In genomic region chr22:40593460-40594273, GRCh38 we compare ENCODE assay signal across 11 cellular contexts. TPM values are rescaled to one million over a fixed set of nuclear protein-coding genes. Genes with fewer than 3 reads are reported as not detected.
DNase-seq lines count a peak whose midpoint lies in the region; ATAC-seq, FAIRE-seq and TF ChIP-seq lines count a peak whose summit lies in the region.
"Had no signal": no experiment of that assay in that cellular context is flagged by ENCODE, and none has a peak within 500 bp of the region (broad histone marks: within the 10 kb centered on the region; RNA-seq: fewer than 3 reads in every experiment).

No MANE protein-coding gene starts in this region.

- H3K27me3 Mint-ChIP-seq in activated CD4-positive, alpha-beta T cell treated with anti-CD3 and anti-CD28 coated beads for 36 hours, result no peaks in the 10 kb centered on the region

- peak overlapping the region; percentile 37 for H2AFZ ChIP-seq in GM12878 (ENCODE audit: control insufficient read depth, low read depth, low read length)

- intact Hi-C loops in activated CD4-positive, alpha-beta T cell treated with anti-CD3 and anti-CD28 coated beads for 36 hours (cut with DNase I, micrococcal nuclease), result loop anchor here in 1 of 2 experiments (5.0 kb wide), 2 partner anchors 44 to 51 kb away; partner anchors contain the start of gene MRTFA
- intact Hi-C loops in GM12878 (cut with micrococcal nuclease; ENCODE audit: unreplicated experiment), result loop anchor here (5.0 kb wide), 2 partner anchors 39 to 61 kb away; no protein-coding TSS in a partner anchor

- TF ChIP-seq POLR2A in GM12878 (IDR thresholded peaks at IDR 0.05; ENCODE audit: low read depth, low read length), result no peak
- no peak for TF ChIP-seq POLR2A in tibial nerve (IDR thresholded peaks at IDR 0.05)

- ATAC-seq in activated CD4-positive, alpha-beta T cell treated with anti-CD3 and anti-CD28 coated beads for 36 hours, result peak; percentile 47
- ATAC-seq in HG03432 (IDR thresholded peaks at IDR 0.05; ENCODE audit: unreplicated experiment) (peak; percentile 50), GM12878 (peak; percentile 65)
- ATAC-seq in stimulated activated effector memory CD8-positive, alpha-beta T cell treated with anti-CD3 and anti-CD28 coated beads, Interleukin-12 subunit alpha, Interleukin-12 subunit beta, amount 100 ng/mL, for 72 hours, result peak; percentile 58
- no peak for ATAC-seq in activated CD4-positive, CD25-positive, alpha-beta regulatory T cell treated with anti-CD3 and anti-CD28 coated beads, Interleukin-2, amount 50 U/mL, for 24 hours

- CTCF ChIA-PET in activated CD4-positive, alpha-beta T cell treated with anti-CD3 and anti-CD28 coated beads for 36 hours (lab: Charles Lee), result interaction anchor here (0.6 to 1.2 kb wide), 6 partner anchors 17 to 470 kb away, joined by 3 read pairs; no protein-coding TSS in a partner anchor
- CTCF ChIA-PET in GM12878 (lab: Yijun Ruan, JAX), result interaction anchor here (0.7 to 5.4 kb wide), 12 partner anchors 9 to 156 kb away, joined by 3 to 44 read pairs (median 5); no protein-coding TSS in a partner anchor

- H3K4me3 ChIP-seq in GM12878 (peak overlapping the region; percentile 4; the same call in 1 of the 2 replicates), tibial nerve (no peak overlapping the region)
- H3K4me3 ChIP-seq: tibial artery had no signal

- BruUV-seq in GM12878 (replicated peaks; lab: Mats Ljungman, UMichigan), result no TSS peak

- H3K9ac ChIP-seq in GM12878 (ENCODE audit: control insufficient read depth, insufficient read depth, low read length), result peak overlapping the region; percentile 8; the same call in 1 of the 2 replicates

- FAIRE-seq in GM12878 (lab: Jason Lieb, UNC), result peak; percentile 95
- FAIRE-seq: endometrium had no signal

- RAD21 ChIA-PET in GM12878 (lab: Charles Lee; ENCODE audit: unreplicated experiment), result interaction anchor here (1.0 to 4.9 kb wide), 15 partner anchors 9 to 157 kb away, joined by 3 to 37 read pairs (median 7); partner anchors contain the start of gene MRTFA

- H3K36me3 ChIP-seq in GM12878 (ENCODE audit: control insufficient read depth in 2 of 2, insufficient read depth in 2 of 2, low read length in 1 of 2) (no peaks in the 10 kb centered on the region), tibial nerve (no peaks in the 10 kb centered on the region)
- H3K36me3 ChIP-seq: tibial artery had no signal

- no peak for TF ChIP-seq RAD21 in GM12878 (IDR thresholded peaks at IDR 0.05; ENCODE audit: insufficient read depth, low read depth, low read length)

- H3K27ac ChIP-seq in GM12878 (ENCODE audit: control insufficient read depth, insufficient read depth), result peak overlapping the region; percentile 83
- no peak overlapping the region for H3K27ac ChIP-seq in tibial nerve
- H3K27ac ChIP-seq: tibial artery had no signal

- peak overlapping the region; percentile 64 for H3K4me2 ChIP-seq in GM12878 (ENCODE audit: control insufficient read depth, insufficient read depth)

- peaks cover 50% of the 10 kb centered on the region for H3K4me1 Mint-ChIP-seq in activated CD4-positive, alpha-beta T cell treated with anti-CD3 and anti-CD28 coated beads for 36 hours
- peaks cover 45% of the 10 kb centered on the region for H3K4me1 Mint-ChIP-seq in stimulated activated effector memory CD8-positive, alpha-beta T cell treated with anti-CD3 and anti-CD28 coated beads, Interleukin-12 subunit alpha, Interleukin-12 subunit beta, amount 100 ng/mL, for 72 hours

- no peaks in the 10 kb centered on the region for H3K9me3 ChIP-seq in GM12878 (replicated peaks; ENCODE audit: control insufficient read depth, insufficient read depth, low read length)
- H3K9me3 ChIP-seq in tibial nerve, result no peaks in the 10 kb centered on the region
- H3K9me3 ChIP-seq: tibial artery had no signal

- DNase-seq in activated CD4-positive, alpha-beta T cell treated with anti-CD3 and anti-CD28 coated beads for 36 hours, result no peak
- no peak for DNase-seq in activated CD4-positive, alpha-beta T cell treated with anti-CD3 and anti-CD28 coated beads, Interleukin-2, amount 50 U/mL, for 4 hours
- DNase-seq in GM12878 (ENCODE audit: low read depth, low spot score) (peak; percentile 68), putamen (ENCODE audit: low spot score) (no peak), tibial nerve (ENCODE audit: low spot score in 2 of 2) (no peak)
- DNase-seq in stimulated activated effector memory CD8-positive, alpha-beta T cell treated with anti-CD3 and anti-CD28 coated beads, Interleukin-12 subunit alpha, Interleukin-12 subunit beta, amount 100 ng/mL, for 72 hours (ENCODE audit: low spot score in 2 of 2), result no peak
- DNase-seq: stimulated activated CD4-positive, alpha-beta T cell treated with anti-CD3 and anti-CD28 coated beads, Interleukin-4, amount 100 ng/mL, for 1 hour; tibial artery had no signal

- H3K4me1 ChIP-seq in GM12878 (ENCODE audit: control insufficient read depth, insufficient read depth, low read length), result peaks cover 57% of the 10 kb centered on the region
- H3K4me1 ChIP-seq in tibial nerve, result peaks cover 0 to 47% (median 16%) of the 10 kb centered on the region in 4 donors

- POLR2A ChIA-PET in activated CD4-positive, alpha-beta T cell treated with anti-CD3 and anti-CD28 coated beads for 36 hours (lab: Charles Lee), result no interaction called here
- POLR2A ChIA-PET in GM12878 (lab: Charles Lee), result interaction anchor here (0.7 to 3.5 kb wide), 12 partner anchors 11 to 68 kb away, joined by 3 to 23 read pairs (median 4); partner anchors contain the start of gene MRTFA

- SMC1A ChIA-PET in GM12878 (lab: Charles Lee; ENCODE audit: uncharacterized antibody, unreplicated experiment), result interaction anchor here (0.5 to 10.7 kb wide), 17 partner anchors 8 to 314 kb away, joined by 3 to 130 read pairs (median 4); no protein-coding TSS in a partner anchor

- peaks cover 71% of the 10 kb centered on the region for H3K79me2 ChIP-seq in GM12878 (ENCODE audit: control insufficient read depth, insufficient read depth, low read length)

- TF ChIP-seq CTCF in GM12878 (IDR thresholded peaks at IDR 0.05 in 2 of 3, conservative IDR thresholded peaks at IDR 0.05 in 1 of 3; ENCODE audit: control insufficient read depth in 2 of 3, extremely low read depth in 1 of 3, insufficient read depth in 1 of 3, low read depth in 3 of 3, low read length in 3 of 3) (peak in 1 of 3 experiments; percentile 0; a peak in 1 of 6 replicates), tibial nerve (IDR thresholded peaks at IDR 0.05) (no peak)

- 3% methylated on average over 5 of the region's 5 CpGs for WGBS in GM12878 (ENCODE audit: insufficient coverage, insufficient replicate concordance, low lambda C conversion rate, missing lambda C conversion rate)
- WGBS in tibial nerve, 2 donors, result 71% methylated on average over 5 of the region's 5 CpGs

- no peak for TF ChIP-seq EP300 in GM12878 (IDR thresholded peaks at IDR 0.05; ENCODE audit: borderline replicate concordance in 1 of 2, control insufficient read depth in 1 of 2, low read depth in 2 of 2, low read length in 2 of 2)
- no peak for TF ChIP-seq EP300 in tibial nerve (IDR thresholded peaks at IDR 0.05)

- H3K27ac Mint-ChIP-seq in activated CD4-positive, alpha-beta T cell treated with anti-CD3 and anti-CD28 coated beads for 36 hours, result peak overlapping the region; percentile 68
- peak overlapping the region; percentile 0 for H3K27ac Mint-ChIP-seq in stimulated activated effector memory CD8-positive, alpha-beta T cell treated with anti-CD3 and anti-CD28 coated beads, Interleukin-12 subunit alpha, Interleukin-12 subunit beta, amount 100 ng/mL, for 72 hours

- H3K27me3 ChIP-seq in GM12878 (replicated peaks in 1 of 2; ENCODE audit: control insufficient read depth in 2 of 2, insufficient read depth in 2 of 2, low read length in 1 of 2) (no peaks in the 10 kb centered on the region), tibial nerve (no peaks in the 10 kb centered on the region)
- H3K27me3 ChIP-seq: tibial artery had no signal

- H3K4me3 Mint-ChIP-seq in activated CD4-positive, alpha-beta T cell treated with anti-CD3 and anti-CD28 coated beads for 36 hours, result no peak overlapping the region
- H3K4me3 Mint-ChIP-seq in stimulated activated effector memory CD8-positive, alpha-beta T cell treated with anti-CD3 and anti-CD28 coated beads, Interleukin-12 subunit alpha, Interleukin-12 subunit beta, amount 100 ng/mL, for 72 hours, result no peak overlapping the region

- in situ Hi-C loops in GM12878 (cut with MboI), result no loop called here

- H3K36me3 Mint-ChIP-seq in activated CD4-positive, alpha-beta T cell treated with anti-CD3 and anti-CD28 coated beads for 36 hours (ENCODE audit: low read depth), result peaks cover 11% of the 10 kb centered on the region
- H3K36me3 Mint-ChIP-seq in stimulated activated effector memory CD8-positive, alpha-beta T cell treated with anti-CD3 and anti-CD28 coated beads, Interleukin-12 subunit alpha, Interleukin-12 subunit beta, amount 100 ng/mL, for 72 hours, result peaks cover 8% of the 10 kb centered on the region

- no peaks in the 10 kb centered on the region for H4K20me1 ChIP-seq in GM12878 (ENCODE audit: control insufficient read depth, insufficient read depth)

- no peaks in the 10 kb centered on the region for H3K9me3 Mint-ChIP-seq in activated CD4-positive, alpha-beta T cell treated with anti-CD3 and anti-CD28 coated beads for 36 hours (ENCODE audit: low read depth)
- H3K9me3 Mint-ChIP-seq in stimulated activated effector memory CD8-positive, alpha-beta T cell treated with anti-CD3 and anti-CD28 coated beads, Interleukin-12 subunit alpha, Interleukin-12 subunit beta, amount 100 ng/mL, for 72 hours, result no peaks in the 10 kb centered on the region

TF ChIP-seq in GM12878, 131 proteins besides CTCF, POLR2A, EP300 and RAD21 (continues in another document):
- TF ChIP-seq IKZF1 (conservative IDR thresholded peaks at IDR 0.05) (peak; percentile 45), FOXM1 (IDR thresholded peaks at IDR 0.05; ENCODE audit: low read depth, low read length) (peak; percentile 13)

RNA-seq across cellular contexts. Expression of gene MRTFA, which starts 42.9 kb away (rescaled TPM):
- total RNA-seq in activated CD4-positive, alpha-beta T cell treated with anti-CD3 and anti-CD28 coated beads for 36 hours, result 10 to 100 TPM; 41.0 to 43.2 TPM
- total RNA-seq in GM12878 (2013; cell fraction: nucleolus; rRNA removed), result 133 and 151 TPM in 2 replicates
- 27.2 and 27.5 TPM in 2 replicates for total RNA-seq in GM12878 (2014; rRNA removed)
- 9.5 and 11.3 TPM in 2 replicates for total RNA-seq in GM12878 (2014; rRNA removed; fragmentation: Illumina TruSeq; extraction: Trizol)
- 58.6 and 63.9 TPM in 2 replicates for total RNA-seq in GM12878 (2021)
- polyA plus RNA-seq in GM12878 (2011; ENCODE audit: low read depth), result 14.4 TPM
- 4.1 and 4.3 TPM in 2 replicates for polyA plus RNA-seq in GM12878 (2011; rRNA removed)
- polyA plus RNA-seq in GM12878 (2011; cell fraction: cytosol; rRNA removed), result 5.8 and 7.9 TPM in 2 replicates
- 16.2 and 28.6 TPM in 2 replicates for polyA plus RNA-seq in GM12878 (2011; cell fraction: nucleus; rRNA removed)
- 27.0 and 29.9 TPM in 2 replicates for polyA plus RNA-seq in GM12878 (2012)
- polyA plus RNA-seq in GM12878 (2014; fragmentation: Illumina TruSeq; extraction: Trizol), result 14.1 and 17.0 TPM in 2 replicates
- polyA plus RNA-seq in GM12878 (2014; fragmentation: Nextera tagmentation; extraction: Ambion mirVana), result 1 to 10 TPM; 2.0 to 2.6 TPM
- 18.9 and 25.9 TPM in 2 replicates for polyA plus RNA-seq in GM12878 (2014; rRNA removed)
- 10 to 100 TPM; 29.1 to 29.6 TPM for polyA plus RNA-seq in GM12878 (2016; fragmentation: Nextera tagmentation; extraction: Ambion mirVana)
- polyA minus RNA-seq in GM12878 (2011; rRNA and poly(A)+ RNA removed), result 23.8 and 24.5 TPM in 2 replicates
- 10.1 and 11.6 TPM in 2 replicates for polyA minus RNA-seq in GM12878 (2011; cell fraction: cytosol; rRNA and poly(A)+ RNA removed)
- polyA minus RNA-seq in GM12878 (2011; cell fraction: nucleus; rRNA and poly(A)+ RNA removed), result 25.5 and 49.7 TPM in 2 replicates
- 100 to 1,000 TPM in 2 of 4 donors, 10 to 100 TPM in 2; 69.7 to 119 (median 104) TPM for total RNA-seq in tibial nerve

Comparison
In these comparisons a context has a peak if more than half of its experiments do, and no peak if none do; other contexts are left out.
1. ATAC-seq: peak in activated CD4-positive, alpha-beta T cell treated with anti-CD3 and anti-CD28 coated beads for 36 hours (single experiment), HG03432 (single experiment), GM12878 (single experiment) and stimulated activated effector memory CD8-positive, alpha-beta T cell treated with anti-CD3 and anti-CD28 coated beads, Interleukin-12 subunit alpha, Interleukin-12 subunit beta, amount 100 ng/mL, for 72 hours (single experiment); none in activated CD4-positive, CD25-positive, alpha-beta regulatory T cell treated with anti-CD3 and anti-CD28 coated beads, Interleukin-2, amount 50 U/mL, for 24 hours (0 of 2).